In the genomic region with DNA sequence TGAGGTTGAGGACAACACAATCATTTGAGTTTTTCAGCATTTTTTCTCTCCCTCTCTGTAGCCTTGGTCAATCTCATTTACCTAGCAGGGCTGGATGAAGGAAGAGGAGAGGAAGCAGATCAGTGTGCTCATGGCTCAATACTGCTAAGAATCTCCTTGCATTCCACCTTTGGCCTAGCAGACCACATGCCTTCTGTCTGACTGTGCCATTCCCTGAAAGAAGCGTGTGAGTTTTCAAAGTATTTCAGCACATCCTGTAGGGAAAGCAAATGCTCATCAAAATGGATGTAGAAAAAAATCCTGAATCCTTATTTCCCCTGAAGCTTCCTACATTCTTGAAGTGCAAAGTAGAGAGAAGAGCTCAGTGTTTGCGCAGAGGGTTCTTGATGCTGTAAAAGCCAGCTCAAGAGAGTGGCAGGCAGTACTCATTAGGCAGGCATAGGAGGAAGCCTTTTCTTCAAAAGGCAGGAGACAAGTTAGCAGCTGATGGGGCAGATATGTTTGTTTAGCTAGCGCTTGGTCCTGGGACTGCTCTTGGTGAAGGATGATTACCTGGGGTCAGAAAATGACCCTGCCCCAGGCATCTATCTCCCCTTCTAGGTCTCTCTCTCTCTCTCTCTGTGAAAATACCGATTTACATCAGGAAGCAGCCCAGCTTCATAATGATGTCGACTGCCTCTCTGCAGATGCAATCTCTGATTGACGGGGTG, we compare ENCODE assay signal across 15 cellular contexts. TPM values are rescaled to one million over a fixed set of nuclear protein-coding genes. Genes with fewer than 3 reads are reported as not detected.
A peak's percentile ranks its signal among the peaks of the same experiment; 100 is the strongest.
DNase-seq lines count a peak whose midpoint lies in the region; ATAC-seq and TF ChIP-seq lines count a peak whose summit lies in the region.
"Had no signal": no experiment of that assay in that cellular context is flagged by ENCODE, and none has a peak within 500 bp of the region (broad histone marks: within the 10 kb centered on the region; RNA-seq: fewer than 3 reads in every experiment).

No MANE protein-coding gene starts in this region.

- peak overlapping the region; percentile 37 for H3K27ac ChIP-seq in RWPE2 (ENCODE audit: poor library complexity, severe bottlenecking)
- no peak overlapping the region for H3K27ac ChIP-seq in CD8-positive, alpha-beta T cell (ENCODE audit: low read depth, low read length)
- H3K27ac ChIP-seq: gastrocnemius medialis, stomach had no signal

- no peaks in the 10 kb centered on the region for H3K9me3 Mint-ChIP-seq in CD8-positive, alpha-beta T cell

- H3K27me3 Mint-ChIP-seq in CD8-positive, alpha-beta T cell (ENCODE audit: low read depth) = peaks cover 29% of the 10 kb centered on the region

- TF ChIP-seq CTCF in RWPE2 (IDR thresholded peaks at IDR 0.05; ENCODE audit: poor library complexity, severe bottlenecking) = no peak
- no peak for TF ChIP-seq CTCF in fibroblast of pulmonary artery (IDR thresholded peaks at IDR 0.05; ENCODE audit: low read length, missing control alignments)
- no peak for TF ChIP-seq CTCF in retinal pigment epithelial cell (conservative IDR thresholded peaks at IDR 0.05; ENCODE audit: low read depth, low read length)
- no peak for TF ChIP-seq CTCF in CD8-positive, alpha-beta T cell (IDR thresholded peaks at IDR 0.05)

- H3K4me3 ChIP-seq in RWPE2 (ENCODE audit: severe bottlenecking) = no peak overlapping the region
- no peak overlapping the region for H3K4me3 ChIP-seq in fibroblast of pulmonary artery (replicated peaks; ENCODE audit: low read depth, low read length)
- H3K4me3 ChIP-seq in retinal pigment epithelial cell (ENCODE audit: low read length) = no peak overlapping the region
- H3K4me3 ChIP-seq in CD8-positive, alpha-beta T cell (ENCODE audit: low read depth, low read length) = no peak overlapping the region
- H3K4me3 ChIP-seq: gastrocnemius medialis, stomach had no signal

- peaks cover 5% of the 10 kb centered on the region for H3K4me1 Mint-ChIP-seq in CD8-positive, alpha-beta T cell (ENCODE audit: low read depth)

- intact Hi-C loops in CD8-positive, alpha-beta T cell (cut with DNase I, micrococcal nuclease) = no loop called here

- no peaks in the 10 kb centered on the region for H3K36me3 Mint-ChIP-seq in CD8-positive, alpha-beta T cell
- H3K36me3 Mint-ChIP-seq: activated naive CD8-positive, alpha-beta T cell had no signal

- POLR2A ChIA-PET in CD8-positive, alpha-beta T cell (lab: Charles Lee) = no interaction called here

- no peaks in the 10 kb centered on the region for H3K36me3 ChIP-seq in RWPE2 (ENCODE audit: low read depth)
- H3K36me3 ChIP-seq in CD8-positive, alpha-beta T cell (ENCODE audit: insufficient read depth, low read length) = no peaks in the 10 kb centered on the region
- H3K36me3 ChIP-seq: gastrocnemius medialis, stomach had no signal

- no peak overlapping the region for H3K4me3 Mint-ChIP-seq in CD8-positive, alpha-beta T cell
- H3K4me3 Mint-ChIP-seq: activated naive CD8-positive, alpha-beta T cell had no signal

- H3K9me3 ChIP-seq in RWPE2 (ENCODE audit: severe bottlenecking) = no peaks in the 10 kb centered on the region
- H3K9me3 ChIP-seq in CD8-positive, alpha-beta T cell (ENCODE audit: low read length) = no peaks in the 10 kb centered on the region
- H3K9me3 ChIP-seq: gastrocnemius medialis, stomach had no signal

- CTCF ChIA-PET in CD8-positive, alpha-beta T cell (lab: Charles Lee) = no interaction called here

- H3K4me1 ChIP-seq in RWPE2 (ENCODE audit: insufficient read depth, poor library complexity, severe bottlenecking) = peaks cover 10% of the 10 kb centered on the region
- H3K4me1 ChIP-seq in CD8-positive, alpha-beta T cell (ENCODE audit: insufficient read depth, low read length) = no peaks in the 10 kb centered on the region
- H3K4me1 ChIP-seq: gastrocnemius medialis, stomach had no signal

- DNase-seq in GM04504 (ENCODE audit: low read depth) (peak; percentile 76), RWPE2 (ENCODE audit: low spot score) (no peak), fibroblast of pulmonary artery (ENCODE audit: low read depth) (peak; percentile 91), retinal pigment epithelial cell (ENCODE audit: low read depth) (peak; percentile 88), NCI-H1092 (lab: John Stamatoyannopoulos, UW) (no peak)
- DNase-seq in stimulated activated CD4-positive, alpha-beta T cell treated with anti-CD3 and anti-CD28 coated beads, Interleukin-2, amount 100 ng/mL, for 24 hours = no peak
- DNase-seq in CD8-positive, alpha-beta T cell = no peak
- DNase-seq: DMS79; gastrocnemius medialis; NCI-H187 treated with DMSO at 0.1 percent for 48 hours; stimulated activated CD4-positive, alpha-beta T cell treated with anti-CD3 and anti-CD28 coated beads, Interleukin-15, amount 100 ng/mL, for 24 hours; stomach had no signal

- H3K27me3 ChIP-seq in RWPE2 (ENCODE audit: insufficient read depth, poor library complexity, severe bottlenecking) = no peaks in the 10 kb centered on the region
- H3K27me3 ChIP-seq in CD8-positive, alpha-beta T cell (ENCODE audit: insufficient read depth, low read length) = no peaks in the 10 kb centered on the region

- ATAC-seq in RWPE2 (ENCODE audit: low read depth) = peak; percentile 99
- no peak for ATAC-seq in CD8-positive, alpha-beta T cell
- ATAC-seq in GM21423 (IDR thresholded peaks at IDR 0.05; ENCODE audit: unreplicated experiment) = no peak
- ATAC-seq: gastrocnemius medialis, Right ventricle myocardium inferior had no signal

- H3K27ac Mint-ChIP-seq in CD8-positive, alpha-beta T cell = no peak overlapping the region
- H3K27ac Mint-ChIP-seq: activated naive CD8-positive, alpha-beta T cell had no signal

RNA-seq across cellular contexts. Expression of gene PIK3C3, which starts 14.4 kb away (rescaled TPM):
- 10 to 100 TPM; 33.5 to 34.7 TPM for total RNA-seq in CD8-positive, alpha-beta T cell

Comparison
In these comparisons a context has a peak if more than half of its experiments do, and no peak if none do; other contexts are left out.
1. DNase-seq: peak in GM04504 (single experiment), fibroblast of pulmonary artery (single experiment) and retinal pigment epithelial cell (single experiment); none in RWPE2 (single experiment), stimulated activated CD4-positive, alpha-beta T cell treated with anti-CD3 and anti-CD28 coated beads, Interleukin-2, amount 100 ng/mL, for 24 hours (0 of 2), CD8-positive, alpha-beta T cell (0 of 7) and NCI-H1092 (single experiment).